25 cellular contexts compared by ENCODE assay signal in the genomic region with DNA sequence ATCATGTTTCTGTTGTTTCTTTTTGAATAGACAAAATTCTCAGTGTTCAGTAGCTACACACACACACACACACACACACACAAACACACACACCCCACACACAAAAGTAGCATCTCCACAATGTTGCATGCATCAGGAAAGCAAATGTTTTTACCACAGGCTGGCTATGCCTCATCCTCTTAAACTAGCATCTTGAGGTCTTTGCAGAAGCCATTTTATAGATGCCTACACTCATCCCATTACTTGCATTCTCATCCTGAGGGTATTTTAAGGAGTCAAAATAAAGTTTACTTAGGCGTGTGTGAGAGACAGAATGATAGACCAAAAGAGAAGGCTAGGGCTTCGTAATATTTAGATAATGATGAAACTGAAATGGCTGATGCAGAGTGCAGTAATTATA. TPM values are rescaled to one million over a fixed set of nuclear protein-coding genes. Genes with fewer than 3 reads are reported as not detected.
"Had no signal": no experiment of that assay in that cellular context is flagged by ENCODE, and none has a peak within 500 bp of the region (broad histone marks: within the 10 kb centered on the region; RNA-seq: fewer than 3 reads in every experiment).

No MANE protein-coding gene starts in this region.

- H3K36me3 Mint-ChIP-seq: mesothelial cell of epicardium; natural killer cell treated with Interleukin-12 subunit alpha and Interleukin-12 subunit beta and Interleukin-15 and Interleukin-18, amount 100 ng/mL, for 72 hours; stimulated activated memory B cell treated with anti-CD40 and anti-IgM and Interleukin-4, amounts not matched to agents 10 μg/mL and 1 μg/mL and 100 μg/mL, for 72 hours; type B pancreatic cell had no signal

- H3K4me3 ChIP-seq: left ventricle myocardium inferior, lung, pancreas, prostate gland, spleen, tibial nerve, vagina had no signal

- H3K9me3 Mint-ChIP-seq: mesothelial cell of epicardium; natural killer cell treated with Interleukin-12 subunit alpha and Interleukin-12 subunit beta and Interleukin-15 and Interleukin-18, amount 100 ng/mL, for 72 hours; stimulated activated memory B cell treated with anti-CD40 and anti-IgM and Interleukin-4, amounts not matched to agents 10 μg/mL and 1 μg/mL and 100 μg/mL, for 72 hours; stimulated activated naive CD8-positive, alpha-beta T cell treated with anti-CD3 and anti-CD28 coated beads, Interleukin-15, amount 100 ng/mL, for 72 hours; type B pancreatic cell had no signal

- H3K9me3 ChIP-seq: left ventricle myocardium inferior, pancreas, prostate gland, spleen, tibial nerve, vagina had no signal

- H3K27me3 Mint-ChIP-seq: stimulated activated memory B cell treated with anti-CD40 and anti-IgM and Interleukin-4, amounts not matched to agents 10 μg/mL and 1 μg/mL and 100 μg/mL, for 72 hours had no signal

- H3K27ac Mint-ChIP-seq: mesothelial cell of epicardium; naive thymus-derived CD4-positive, alpha-beta T cell; natural killer cell treated with Interleukin-12 subunit alpha and Interleukin-12 subunit beta and Interleukin-15 and Interleukin-18, amount 100 ng/mL, for 72 hours; stimulated activated memory B cell treated with anti-CD40 and anti-IgM and Interleukin-4, amounts not matched to agents 10 μg/mL and 1 μg/mL and 100 μg/mL, for 72 hours; stimulated activated naive CD8-positive, alpha-beta T cell treated with anti-CD3 and anti-CD28 coated beads, Interleukin-15, amount 100 ng/mL, for 72 hours; type B pancreatic cell had no signal

- H3K4me1 ChIP-seq: pancreas, prostate gland had no signal

- H3K4me3 Mint-ChIP-seq: mesothelial cell of epicardium; naive thymus-derived CD4-positive, alpha-beta T cell; natural killer cell treated with Interleukin-12 subunit alpha and Interleukin-12 subunit beta and Interleukin-15 and Interleukin-18, amount 100 ng/mL, for 72 hours; stimulated activated memory B cell treated with anti-CD40 and anti-IgM and Interleukin-4, amounts not matched to agents 10 μg/mL and 1 μg/mL and 100 μg/mL, for 72 hours; stimulated activated naive CD8-positive, alpha-beta T cell treated with anti-CD3 and anti-CD28 coated beads, Interleukin-15, amount 100 ng/mL, for 72 hours; type B pancreatic cell had no signal

- H3K27ac ChIP-seq: left ventricle myocardium inferior, pancreas, prostate gland, spleen, tibial nerve, vagina had no signal

- H3K27me3 ChIP-seq: pancreas, spleen, vagina had no signal

- FAIRE-seq: pancreas, small intestine had no signal

- ATAC-seq: naive thymus-derived CD4-positive, alpha-beta T cell; natural killer cell treated with Interleukin-12 subunit alpha and Interleukin-12 subunit beta and Interleukin-15 and Interleukin-18, amount 100 ng/mL, for 72 hours; right cardiac atrium; sciatic nerve; stimulated activated memory B cell treated with anti-CD40 and anti-IgM and Interleukin-4, amounts not matched to agents 10 μg/mL and 1 μg/mL and 100 μg/mL, for 72 hours; stimulated activated naive CD8-positive, alpha-beta T cell treated with anti-CD3 and anti-CD28 coated beads, Interleukin-15, amount 100 ng/mL, for 72 hours had no signal

- H3K36me3 ChIP-seq: left ventricle myocardium inferior, pancreas, prostate gland, spleen, tibial nerve, vagina had no signal

- DNase-seq: islet precursor cell; left ventricle myocardium inferior; naive thymus-derived CD4-positive, alpha-beta T cell; pancreas; posterior cingulate gyrus; retina; right cardiac atrium; small intestine; spleen; stimulated activated CD4-positive, alpha-beta T cell treated with anti-CD3 and anti-CD28 coated beads, Interleukin-1b, Interleukin-23, amount 100 ng/mL, for 48 hours; stimulated activated CD4-positive, alpha-beta T cell treated with anti-CD3 and anti-CD28 coated beads, Interleukin-2, amount 100 ng/mL, for 48 hours; stimulated activated CD4-positive, alpha-beta T cell treated with anti-CD3 and anti-CD28 coated beads, Interleukin-4, amount 100 ng/mL, for 4 hours; stimulated activated CD8-positive, alpha-beta memory T cell treated with anti-CD3 and anti-CD28 coated beads, Interleukin-4, amount 100 ng/mL, for 48 hours; stimulated activated naive CD4-positive, alpha-beta T cell treated with Interleukin-2 at 50 U/mL for 16 hours; stimulated activated naive CD8-positive, alpha-beta T cell treated with anti-CD3 and anti-CD28 coated beads, Interleukin-15, amount 100 ng/mL, for 72 hours; substantia nigra had no signal

RNA-seq across cellular contexts. Expression of a gene that starts 7.9 kb away (rescaled TPM):
- polyA plus RNA-seq: naive thymus-derived CD4-positive, alpha-beta T cell had no signal
